Comparison of ENCODE assay signal across 7 cellular contexts in the genomic region with DNA sequence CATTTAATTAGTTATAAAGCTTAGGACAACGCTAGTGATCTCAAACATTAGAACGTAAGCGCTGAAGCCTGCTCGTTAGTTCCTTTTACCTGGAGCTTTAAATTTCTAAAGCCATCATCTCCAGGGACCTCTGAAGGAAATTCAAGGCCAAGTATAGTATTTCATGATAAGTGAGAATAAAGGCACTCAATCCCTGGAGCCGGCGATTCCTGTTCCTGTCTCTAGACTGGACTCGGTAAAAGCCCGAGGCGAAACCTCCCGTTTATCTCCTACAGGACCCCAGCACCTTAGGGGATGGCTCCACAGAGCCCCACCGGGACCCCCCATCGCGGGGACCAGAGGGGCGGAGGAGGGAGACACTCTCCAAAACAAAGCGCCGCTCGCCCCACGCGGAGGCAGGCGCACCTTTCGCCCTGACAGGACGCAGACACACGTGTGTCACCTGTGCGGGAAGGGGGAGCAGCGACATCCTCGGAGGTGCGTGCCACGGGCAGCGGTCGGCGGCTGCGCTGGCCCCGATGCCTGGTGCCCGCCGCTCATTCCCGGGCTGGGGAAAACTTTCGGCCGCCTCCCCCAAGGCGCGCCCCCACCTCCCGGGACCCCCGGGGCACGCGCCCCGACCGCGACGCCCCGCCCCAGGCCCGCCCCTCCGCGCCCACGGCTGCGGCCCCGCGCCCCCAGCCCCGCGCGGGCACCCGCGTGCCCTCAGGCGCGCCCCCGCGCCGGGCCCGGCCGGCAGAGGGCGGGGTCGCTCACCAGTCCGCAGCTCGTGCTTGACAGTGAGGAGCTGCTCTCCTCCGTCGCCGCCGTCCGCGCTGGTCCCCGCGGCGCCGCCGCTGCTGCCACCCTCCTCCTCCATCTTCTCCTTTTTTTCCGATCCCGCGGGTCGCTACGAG.
DNase-seq lines count a peak whose midpoint lies in the region; ATAC-seq and TF ChIP-seq lines count a peak whose summit lies in the region.

No MANE protein-coding gene starts in this region.

- TF ChIP-seq CTCF in GM13977 (IDR thresholded peaks at IDR 0.05; ENCODE audit: extremely low read depth, insufficient read depth, missing control alignments): peak; percentile 40

- in situ Hi-C loops in GM13977 (cut with MboI; ENCODE audit: low pct_unique_long_range_greater_than_20kb, low sequenced_read_pairs, unreplicated experiment): no loop called here

- peak; percentile 30 for ATAC-seq in HG02759 (IDR thresholded peaks at IDR 0.05; ENCODE audit: unreplicated experiment)

- peak; percentile 70 for DNase-seq in GM13977 (ENCODE audit: low spot score)
- peak; percentile 56 for DNase-seq in NCI-H146 treated with DMSO at 0.1 percent for 48 hours (lab: John Stamatoyannopoulos, UW; ENCODE audit: unreplicated experiment)
- peak; percentile 33 for DNase-seq in activated CD4-positive, CD25-positive, alpha-beta regulatory T cell treated with anti-CD3 and anti-CD28 coated beads, Interleukin-2, amount 50 U/mL, for 16 hours (ENCODE audit: low read depth, low spot score)
- DNase-seq in caudate nucleus (lab: John Stamatoyannopoulos, UW): peak in 40 of 61 donors; percentile 9 to 82 (median 58)
- peak; percentile 42 for DNase-seq in kidney tubule cell (ENCODE audit: low spot score)
- peak; percentile 35 to 48 for DNase-seq in stimulated activated CD4-positive, alpha-beta T cell treated with anti-CD3 and anti-CD28 coated beads, Interleukin-1b, Interleukin-23, amount 100 ng/mL, for 4 hours (ENCODE audit: low read depth in 2 of 2)

- peak overlapping the region; percentile 95 for H3K27ac ChIP-seq in caudate nucleus (ENCODE audit: low read depth, low read length)

Comparison
In these comparisons a context has a peak if more than half of its experiments do, and no peak if none do; other contexts are left out.
1. Peak in every context shown above with its lines: DNase-seq, ATAC-seq and H3K27ac ChIP-seq.